ENCODE assay signal across 8 cellular contexts in the genomic region with DNA sequence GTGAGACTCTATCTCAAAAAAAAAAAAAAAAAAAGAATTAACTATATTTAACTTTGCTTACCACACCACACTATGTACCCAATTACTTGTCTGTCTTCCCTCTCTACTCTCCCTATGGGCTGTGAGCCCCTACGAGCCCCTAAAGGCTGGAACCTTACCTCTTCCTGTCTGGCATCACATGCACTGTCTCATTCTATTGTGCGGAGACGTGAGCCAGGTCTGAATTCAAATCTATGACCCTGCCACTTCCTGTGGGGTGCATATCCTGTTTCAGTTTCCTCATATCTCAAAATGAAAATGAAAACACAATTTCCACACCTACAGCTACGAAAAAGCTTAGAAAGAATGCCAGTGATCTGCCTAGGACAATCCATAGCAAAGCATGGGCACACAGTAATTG. TPM values are rescaled to one million over a fixed set of nuclear protein-coding genes. Genes with fewer than 3 reads are reported as not detected.
DNase-seq lines count a peak whose midpoint lies in the region; ATAC-seq and TF ChIP-seq lines count a peak whose summit lies in the region.

No MANE protein-coding gene starts in this region.

- no peaks in the 10 kb centered on the region for H3K27me3 ChIP-seq in colonic mucosa

- no peaks in the 10 kb centered on the region for H3K36me3 ChIP-seq in colonic mucosa

- intact Hi-C loops in colonic mucosa (cut with DNase I): no loop called here

- H3K4me1 ChIP-seq in colonic mucosa: no peaks in the 10 kb centered on the region

- no peaks in the 10 kb centered on the region for H3K9me3 ChIP-seq in colonic mucosa

- H3K4me3 ChIP-seq in colonic mucosa: no peak overlapping the region

- ATAC-seq in GM18868 (IDR thresholded peaks at IDR 0.05; ENCODE audit: unreplicated experiment): peak; percentile 33
- ATAC-seq in HG02973 (IDR thresholded peaks at IDR 0.05; ENCODE audit: unreplicated experiment): peak; percentile 57

- TF ChIP-seq CTCF in colonic mucosa (IDR thresholded peaks at IDR 0.05): no peak

- H3K9ac ChIP-seq in colonic mucosa (ENCODE audit: low read depth in 2 of 2, low read length in 2 of 2): no peak overlapping the region

- DNase-seq in T-helper 9 cell: peak; percentile 26
- peak; percentile 35 for DNase-seq in colonic mucosa
- DNase-seq in stimulated activated CD4-positive, alpha-beta T cell treated with anti-CD3 and anti-CD28 coated beads, Interleukin-4, amount 100 ng/mL, for 4 hours: peak; percentile 22 to 69
- no peak for DNase-seq in hippocampal formation (lab: John Stamatoyannopoulos, UW)
- DNase-seq in DMS79 (lab: John Stamatoyannopoulos, UW): no peak
- DNase-seq in putamen (ENCODE audit: low spot score): no peak

- H3K27ac ChIP-seq in colonic mucosa: peak overlapping the region; percentile 22

RNA-seq across cellular contexts. Expression of a gene that starts 42.9 kb away (rescaled TPM):
- total RNA-seq in colonic mucosa: 1 to 10 TPM; 6.6 to 7.6 TPM

Comparison
In these comparisons a context has a peak if more than half of its experiments do, and no peak if none do; other contexts are left out.
1. DNase-seq: peak in T-helper 9 cell (single experiment), colonic mucosa (single experiment) and stimulated activated CD4-positive, alpha-beta T cell treated with anti-CD3 and anti-CD28 coated beads, Interleukin-4, amount 100 ng/mL, for 4 hours (2 of 2); none in hippocampal formation (0 of 2), DMS79 (single experiment) and putamen (single experiment).